In genomic region chr12:6826734-6827436, GRCh38 we compare ENCODE assay signal across 2 cellular contexts.
TF ChIP-seq lines count a peak whose summit lies in the region.

No MANE protein-coding gene starts in this region.

TF ChIP-seq in A549, 52 proteins besides CTCF, POLR2A, EP300 and RAD21:
- no peak for TF ChIP-seq JUN (IDR thresholded peaks at IDR 0.05)
- TF ChIP-seq PBX3 (IDR thresholded peaks at IDR 0.05): no peak
- TF ChIP-seq SMC3 (IDR thresholded peaks at IDR 0.05): no peak

TF ChIP-seq in GM12878, 131 proteins besides CTCF, POLR2A, EP300 and RAD21:
- TF ChIP-seq ZBTB33 (IDR thresholded peaks at IDR 0.05): no peak
- peak; percentile 72; the same call in 1 of the 2 replicates for TF ChIP-seq BMI1 (IDR thresholded peaks at IDR 0.05; ENCODE audit: borderline replicate concordance)
